Comparison of ENCODE assay signal across 17 cellular contexts in genomic region chr11:6201486-6201885, GRCh38. TPM values are rescaled to one million over a fixed set of nuclear protein-coding genes. Genes with fewer than 3 reads are reported as not detected.
DNase-seq lines count a peak whose midpoint lies in the region; ATAC-seq and TF ChIP-seq lines count a peak whose summit lies in the region.
"Had no signal": no experiment of that assay in that cellular context is flagged by ENCODE, and none has a peak within 500 bp of the region (broad histone marks: within the 10 kb centered on the region; RNA-seq: fewer than 3 reads in every experiment).

No MANE protein-coding gene starts in this region.

- peak; percentile 57 for ATAC-seq in activated CD8-positive, alpha-beta T cell treated with anti-CD3 and anti-CD28 coated beads for 36 hours
- no peak for ATAC-seq in activated CD8-positive, alpha-beta T cell treated with anti-CD3 and anti-CD28 coated beads, Interleukin-2, amount 10 ng/mL, durations not matched to agents 7 days and 5 days
- ATAC-seq in stimulated activated effector memory CD8-positive, alpha-beta T cell treated with anti-CD3 and anti-CD28 coated beads, Interleukin-12 subunit alpha, Interleukin-12 subunit beta, amount 100 ng/mL, for 72 hours, result peak; percentile 87
- ATAC-seq in Right ventricle myocardium superior (ENCODE audit: poor library complexity) (no peak), HG02763 (IDR thresholded peaks at IDR 0.05; ENCODE audit: unreplicated experiment) (no peak), HG02759 (IDR thresholded peaks at IDR 0.05; ENCODE audit: unreplicated experiment) (no peak)
- ATAC-seq: esophagus mucosa had no signal

- H3K9me3 Mint-ChIP-seq in activated CD8-positive, alpha-beta T cell treated with anti-CD3 and anti-CD28 coated beads for 36 hours, result no peaks in the 10 kb centered on the region
- no peaks in the 10 kb centered on the region for H3K9me3 Mint-ChIP-seq in activated CD8-positive, alpha-beta T cell treated with anti-CD3 and anti-CD28 coated beads, Interleukin-2, amount 10 ng/mL, durations not matched to agents 7 days and 5 days (ENCODE audit: insufficient read depth)
- H3K9me3 Mint-ChIP-seq in dendritic cell treated with granulocyte-macrophage colony-stimulating factor and Interleukin-4, amounts not matched to agents 40 ng/mL and 50 ng/mL, for 4 days, result peaks cover 7% of the 10 kb centered on the region
- no peaks in the 10 kb centered on the region for H3K9me3 Mint-ChIP-seq in stimulated activated effector memory CD8-positive, alpha-beta T cell treated with anti-CD3 and anti-CD28 coated beads, Interleukin-12 subunit alpha, Interleukin-12 subunit beta, amount 100 ng/mL, for 72 hours
- H3K9me3 Mint-ChIP-seq: activated naive CD4-positive, alpha-beta T cell treated with anti-CD3 and anti-CD28 coated beads, Interleukin-2, amount 50 U/mL, for 24 hours; memory B cell had no signal

- no peak overlapping the region for H3K27ac Mint-ChIP-seq in activated CD8-positive, alpha-beta T cell treated with anti-CD3 and anti-CD28 coated beads for 36 hours
- H3K27ac Mint-ChIP-seq in activated CD8-positive, alpha-beta T cell treated with anti-CD3 and anti-CD28 coated beads, Interleukin-2, amount 10 ng/mL, durations not matched to agents 7 days and 5 days, result no peak overlapping the region
- peak overlapping the region; percentile 72 for H3K27ac Mint-ChIP-seq in dendritic cell treated with granulocyte-macrophage colony-stimulating factor and Interleukin-4, amounts not matched to agents 40 ng/mL and 50 ng/mL, for 4 days
- H3K27ac Mint-ChIP-seq in stimulated activated effector memory CD8-positive, alpha-beta T cell treated with anti-CD3 and anti-CD28 coated beads, Interleukin-12 subunit alpha, Interleukin-12 subunit beta, amount 100 ng/mL, for 72 hours, result peak overlapping the region; percentile 72
- H3K27ac Mint-ChIP-seq: memory B cell had no signal

- H3K4me1 Mint-ChIP-seq in activated CD8-positive, alpha-beta T cell treated with anti-CD3 and anti-CD28 coated beads for 36 hours (ENCODE audit: low read depth), result peaks cover 43% of the 10 kb centered on the region
- peaks cover 50% of the 10 kb centered on the region for H3K4me1 Mint-ChIP-seq in activated CD8-positive, alpha-beta T cell treated with anti-CD3 and anti-CD28 coated beads, Interleukin-2, amount 10 ng/mL, durations not matched to agents 7 days and 5 days (ENCODE audit: low read depth)
- H3K4me1 Mint-ChIP-seq in dendritic cell treated with granulocyte-macrophage colony-stimulating factor and Interleukin-4, amounts not matched to agents 40 ng/mL and 50 ng/mL, for 4 days (ENCODE audit: low read depth), result peaks cover 62% of the 10 kb centered on the region
- H3K4me1 Mint-ChIP-seq in stimulated activated effector memory CD8-positive, alpha-beta T cell treated with anti-CD3 and anti-CD28 coated beads, Interleukin-12 subunit alpha, Interleukin-12 subunit beta, amount 100 ng/mL, for 72 hours, result peaks cover 78% of the 10 kb centered on the region

- H3K4me3 Mint-ChIP-seq in activated CD8-positive, alpha-beta T cell treated with anti-CD3 and anti-CD28 coated beads for 36 hours, result no peak overlapping the region
- no peak overlapping the region for H3K4me3 Mint-ChIP-seq in activated CD8-positive, alpha-beta T cell treated with anti-CD3 and anti-CD28 coated beads, Interleukin-2, amount 10 ng/mL, durations not matched to agents 7 days and 5 days
- H3K4me3 Mint-ChIP-seq in dendritic cell treated with granulocyte-macrophage colony-stimulating factor and Interleukin-4, amounts not matched to agents 40 ng/mL and 50 ng/mL, for 4 days, result no peak overlapping the region
- peak overlapping the region; percentile 10 for H3K4me3 Mint-ChIP-seq in stimulated activated effector memory CD8-positive, alpha-beta T cell treated with anti-CD3 and anti-CD28 coated beads, Interleukin-12 subunit alpha, Interleukin-12 subunit beta, amount 100 ng/mL, for 72 hours
- H3K4me3 Mint-ChIP-seq: activated naive CD4-positive, alpha-beta T cell treated with anti-CD3 and anti-CD28 coated beads, Interleukin-2, amount 50 U/mL, for 24 hours; memory B cell had no signal

- CTCF ChIA-PET in activated CD8-positive, alpha-beta T cell treated with anti-CD3 and anti-CD28 coated beads for 36 hours (lab: Charles Lee), result interaction anchor here (0.9 kb wide), 1 partner anchor 28 kb away, joined by 3 read pairs; no protein-coding TSS in a partner anchor
- CTCF ChIA-PET in activated CD8-positive, alpha-beta T cell treated with anti-CD3 and anti-CD28 coated beads, Interleukin-2, amount 10 ng/mL, durations not matched to agents 7 days and 5 days (lab: Charles Lee), result interaction anchor here (0.8 to 1.2 kb wide), 2 partner anchors 18 to 116 kb away, joined by 3 read pairs; no protein-coding TSS in a partner anchor

- peaks cover 2% of the 10 kb centered on the region for H3K36me3 Mint-ChIP-seq in activated CD8-positive, alpha-beta T cell treated with anti-CD3 and anti-CD28 coated beads for 36 hours (ENCODE audit: low read depth)
- H3K36me3 Mint-ChIP-seq in activated CD8-positive, alpha-beta T cell treated with anti-CD3 and anti-CD28 coated beads, Interleukin-2, amount 10 ng/mL, durations not matched to agents 7 days and 5 days (ENCODE audit: low read depth), result peaks cover 15% of the 10 kb centered on the region
- peaks cover 33% of the 10 kb centered on the region for H3K36me3 Mint-ChIP-seq in dendritic cell treated with granulocyte-macrophage colony-stimulating factor and Interleukin-4, amounts not matched to agents 40 ng/mL and 50 ng/mL, for 4 days (ENCODE audit: low read depth)
- peaks cover 18% of the 10 kb centered on the region for H3K36me3 Mint-ChIP-seq in stimulated activated effector memory CD8-positive, alpha-beta T cell treated with anti-CD3 and anti-CD28 coated beads, Interleukin-12 subunit alpha, Interleukin-12 subunit beta, amount 100 ng/mL, for 72 hours

- DNase-seq in activated CD8-positive, alpha-beta T cell treated with anti-CD3 and anti-CD28 coated beads for 36 hours, result no peak
- no peak for DNase-seq in activated CD8-positive, alpha-beta T cell treated with anti-CD3 and anti-CD28 coated beads, Interleukin-2, amount 10 ng/mL, durations not matched to agents 7 days and 5 days
- DNase-seq in NCI-H226, result peak; percentile 12
- peak in 1 of 2 donors; percentile 34 for DNase-seq in stimulated activated effector memory CD8-positive, alpha-beta T cell treated with anti-CD3 and anti-CD28 coated beads, Interleukin-12 subunit alpha, Interleukin-12 subunit beta, amount 100 ng/mL, for 72 hours (ENCODE audit: low spot score in 2 of 2)
- no peak for DNase-seq in Right ventricle myocardium superior
- DNase-seq: cerebellar nuclear complex, DMS 273 treated with DMSO at 0.1 percent for 48 hours, NCI-H1436 treated with DMSO at 0.1 percent for 48 hours, NCI-H446 treated with DMSO at 0.1 percent for 48 hours had no signal

- no peak for TF ChIP-seq CTCF in activated CD8-positive, alpha-beta T cell treated with anti-CD3 and anti-CD28 coated beads for 36 hours (IDR thresholded peaks at IDR 0.05)

- intact Hi-C loops in activated CD8-positive, alpha-beta T cell treated with anti-CD3 and anti-CD28 coated beads for 36 hours (cut with micrococcal nuclease), result no loop called here
- intact Hi-C loops in dendritic cell treated with granulocyte-macrophage colony-stimulating factor and Interleukin-4, amounts not matched to agents 40 ng/mL and 50 ng/mL, for 4 days (cut with micrococcal nuclease), result no loop called here
- intact Hi-C loops in Right ventricle myocardium superior (cut with DNase I), result no loop called here

- H3K27me3 Mint-ChIP-seq in activated CD8-positive, alpha-beta T cell treated with anti-CD3 and anti-CD28 coated beads for 36 hours, result no peaks in the 10 kb centered on the region
- H3K27me3 Mint-ChIP-seq in activated CD8-positive, alpha-beta T cell treated with anti-CD3 and anti-CD28 coated beads, Interleukin-2, amount 10 ng/mL, durations not matched to agents 7 days and 5 days (ENCODE audit: low read depth), result no peaks in the 10 kb centered on the region
- H3K27me3 Mint-ChIP-seq in dendritic cell treated with granulocyte-macrophage colony-stimulating factor and Interleukin-4, amounts not matched to agents 40 ng/mL and 50 ng/mL, for 4 days, result no peaks in the 10 kb centered on the region
- H3K27me3 Mint-ChIP-seq: activated naive CD4-positive, alpha-beta T cell treated with anti-CD3 and anti-CD28 coated beads, Interleukin-2, amount 50 U/mL, for 24 hours; memory B cell had no signal

- POLR2A ChIA-PET in activated CD8-positive, alpha-beta T cell treated with anti-CD3 and anti-CD28 coated beads for 36 hours (lab: Charles Lee), result interaction anchor here (0.6 to 1.0 kb wide), 2 partner anchors 58 to 591 kb away, joined by 3 read pairs; partner anchors contain the start of gene CCKBR
- POLR2A ChIA-PET in activated CD8-positive, alpha-beta T cell treated with anti-CD3 and anti-CD28 coated beads, Interleukin-2, amount 10 ng/mL, durations not matched to agents 7 days and 5 days (lab: Charles Lee), result no interaction called here

RNA-seq across cellular contexts. Expression of gene OR52W1, which starts 2.5 kb away (rescaled TPM):
- total RNA-seq in activated CD8-positive, alpha-beta T cell treated with anti-CD3 and anti-CD28 coated beads for 36 hours, result not detected
- total RNA-seq in activated CD8-positive, alpha-beta T cell treated with anti-CD3 and anti-CD28 coated beads, Interleukin-2, amount 10 ng/mL, durations not matched to agents 7 days and 5 days, result not detected
- total RNA-seq in Right ventricle myocardium superior, result not detected
- total RNA-seq: A673, esophagus mucosa, skeletal muscle tissue had no signal

RNA-seq across cellular contexts. Expression of gene C11orf42, which starts 3.9 kb away (rescaled TPM):
- total RNA-seq in activated CD8-positive, alpha-beta T cell treated with anti-CD3 and anti-CD28 coated beads for 36 hours, result not detected
- not detected for total RNA-seq in activated CD8-positive, alpha-beta T cell treated with anti-CD3 and anti-CD28 coated beads, Interleukin-2, amount 10 ng/mL, durations not matched to agents 7 days and 5 days
- not detected for total RNA-seq in Right ventricle myocardium superior
- total RNA-seq: A673, esophagus mucosa, skeletal muscle tissue had no signal

RNA-seq across cellular contexts. Expression of gene OR52B2, which starts 31.4 kb away (rescaled TPM):
- not detected for total RNA-seq in activated CD8-positive, alpha-beta T cell treated with anti-CD3 and anti-CD28 coated beads for 36 hours
- not detected for total RNA-seq in activated CD8-positive, alpha-beta T cell treated with anti-CD3 and anti-CD28 coated beads, Interleukin-2, amount 10 ng/mL, durations not matched to agents 7 days and 5 days
- total RNA-seq in Right ventricle myocardium superior, result not detected
- total RNA-seq: A673, esophagus mucosa, skeletal muscle tissue had no signal

RNA-seq across cellular contexts. Expression of gene FHIP1B, which starts 33.0 kb away (rescaled TPM):
- total RNA-seq in activated CD8-positive, alpha-beta T cell treated with anti-CD3 and anti-CD28 coated beads for 36 hours, result 10 to 100 TPM; 14.9 to 15.1 TPM
- 10 to 100 TPM; 19.1 to 20.4 TPM for total RNA-seq in activated CD8-positive, alpha-beta T cell treated with anti-CD3 and anti-CD28 coated beads, Interleukin-2, amount 10 ng/mL, durations not matched to agents 7 days and 5 days
- 12.9 TPM for total RNA-seq in Right ventricle myocardium superior

RNA-seq across cellular contexts. Expression of gene CNGA4, which starts 37.4 kb away (rescaled TPM):
- under 1 TPM in 1 of 2 experiments, not detected in 1; 0.18 TPM for total RNA-seq in activated CD8-positive, alpha-beta T cell treated with anti-CD3 and anti-CD28 coated beads for 36 hours
- under 1 TPM; 0.16 to 0.29 TPM for total RNA-seq in activated CD8-positive, alpha-beta T cell treated with anti-CD3 and anti-CD28 coated beads, Interleukin-2, amount 10 ng/mL, durations not matched to agents 7 days and 5 days
- not detected for total RNA-seq in Right ventricle myocardium superior
- total RNA-seq: A673, skeletal muscle tissue had no signal

Comparison
In these comparisons a context has a peak if more than half of its experiments do, and no peak if none do; other contexts are left out.
1. ATAC-seq: peak in activated CD8-positive, alpha-beta T cell treated with anti-CD3 and anti-CD28 coated beads for 36 hours (single experiment) and stimulated activated effector memory CD8-positive, alpha-beta T cell treated with anti-CD3 and anti-CD28 coated beads, Interleukin-12 subunit alpha, Interleukin-12 subunit beta, amount 100 ng/mL, for 72 hours (single experiment); none in activated CD8-positive, alpha-beta T cell treated with anti-CD3 and anti-CD28 coated beads, Interleukin-2, amount 10 ng/mL, durations not matched to agents 7 days and 5 days (single experiment), Right ventricle myocardium superior (single experiment), HG02763 (single experiment) and HG02759 (single experiment).
2. H3K27ac Mint-ChIP-seq: peak in dendritic cell treated with granulocyte-macrophage colony-stimulating factor and Interleukin-4, amounts not matched to agents 40 ng/mL and 50 ng/mL, for 4 days (single experiment) and stimulated activated effector memory CD8-positive, alpha-beta T cell treated with anti-CD3 and anti-CD28 coated beads, Interleukin-12 subunit alpha, Interleukin-12 subunit beta, amount 100 ng/mL, for 72 hours (single experiment); none in activated CD8-positive, alpha-beta T cell treated with anti-CD3 and anti-CD28 coated beads for 36 hours (single experiment) and activated CD8-positive, alpha-beta T cell treated with anti-CD3 and anti-CD28 coated beads, Interleukin-2, amount 10 ng/mL, durations not matched to agents 7 days and 5 days (single experiment).